1 cellular context compared by ENCODE assay signal in the genomic region with DNA sequence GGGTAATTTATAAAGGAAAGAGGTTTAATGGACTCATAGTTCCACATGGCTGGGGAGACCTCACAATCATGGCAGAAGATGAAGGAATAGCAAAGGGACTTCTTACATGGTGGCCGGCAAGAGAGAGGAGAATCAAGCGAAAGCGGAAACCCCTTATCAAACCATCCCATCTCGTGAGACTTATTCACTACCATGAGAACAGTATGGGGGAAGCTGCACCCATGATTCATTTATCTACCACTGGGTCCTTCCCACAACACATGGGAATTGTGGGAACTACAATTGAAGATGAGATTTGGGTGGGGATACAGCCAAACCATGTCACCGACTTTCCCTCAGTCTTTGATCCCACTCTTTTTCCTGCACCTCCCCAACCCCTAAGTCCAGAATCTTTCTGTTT.
TF ChIP-seq lines count a peak whose summit lies in the region.

No MANE protein-coding gene starts in this region.

TF ChIP-seq in K562, 482 proteins besides CTCF, POLR2A, EP300 and RAD21:
- TF ChIP-seq CREB1 (IDR thresholded peaks at IDR 0.05) (no peak), CREB1 (CRISPR knock-in tag; IDR thresholded peaks at IDR 0.05) (no peak), BRF2 (IDR thresholded peaks at IDR 0.05; ENCODE audit: borderline replicate concordance, insufficient read depth, insufficient read length) (no peak), ZKSCAN1 (IDR thresholded peaks at IDR 0.05; ENCODE audit: low read depth, low read length) (no peak), CTBP1 (IDR thresholded peaks at IDR 0.05; ENCODE audit: borderline replicate concordance) (0 out of 2 replicates have a peak, but pooled peaks have one; percentile 15), ZNF449 (CRISPR knock-in tag; IDR thresholded peaks at IDR 0.05) (no peak), CEBPG (CRISPR knock-in tag; IDR thresholded peaks at IDR 0.05) (no peak), CEBPG (tag; conservative IDR thresholded peaks at IDR 0.05 in 1 of 2, IDR thresholded peaks at IDR 0.05 in 1 of 2) (no peak), EP400 (IDR thresholded peaks at IDR 0.05) (no peak), ARID1B (IDR thresholded peaks at IDR 0.05) (no peak), ZNF324 (CRISPR knock-in tag; IDR thresholded peaks at IDR 0.05) (no peak), FOSL1 (tag; conservative IDR thresholded peaks at IDR 0.05) (peak; percentile 52; the same call in 1 of the 2 replicates), ZNF431 (CRISPR knock-in tag; IDR thresholded peaks at IDR 0.05) (no peak), GATA2 (CRISPR knock-in tag; IDR thresholded peaks at IDR 0.05) (0 out of 2 replicates have a peak, but pooled peaks have one; percentile 9), KLF1 (tag; IDR thresholded peaks at IDR 0.05) (no peak)
- TF ChIP-seq, protein P1, sequence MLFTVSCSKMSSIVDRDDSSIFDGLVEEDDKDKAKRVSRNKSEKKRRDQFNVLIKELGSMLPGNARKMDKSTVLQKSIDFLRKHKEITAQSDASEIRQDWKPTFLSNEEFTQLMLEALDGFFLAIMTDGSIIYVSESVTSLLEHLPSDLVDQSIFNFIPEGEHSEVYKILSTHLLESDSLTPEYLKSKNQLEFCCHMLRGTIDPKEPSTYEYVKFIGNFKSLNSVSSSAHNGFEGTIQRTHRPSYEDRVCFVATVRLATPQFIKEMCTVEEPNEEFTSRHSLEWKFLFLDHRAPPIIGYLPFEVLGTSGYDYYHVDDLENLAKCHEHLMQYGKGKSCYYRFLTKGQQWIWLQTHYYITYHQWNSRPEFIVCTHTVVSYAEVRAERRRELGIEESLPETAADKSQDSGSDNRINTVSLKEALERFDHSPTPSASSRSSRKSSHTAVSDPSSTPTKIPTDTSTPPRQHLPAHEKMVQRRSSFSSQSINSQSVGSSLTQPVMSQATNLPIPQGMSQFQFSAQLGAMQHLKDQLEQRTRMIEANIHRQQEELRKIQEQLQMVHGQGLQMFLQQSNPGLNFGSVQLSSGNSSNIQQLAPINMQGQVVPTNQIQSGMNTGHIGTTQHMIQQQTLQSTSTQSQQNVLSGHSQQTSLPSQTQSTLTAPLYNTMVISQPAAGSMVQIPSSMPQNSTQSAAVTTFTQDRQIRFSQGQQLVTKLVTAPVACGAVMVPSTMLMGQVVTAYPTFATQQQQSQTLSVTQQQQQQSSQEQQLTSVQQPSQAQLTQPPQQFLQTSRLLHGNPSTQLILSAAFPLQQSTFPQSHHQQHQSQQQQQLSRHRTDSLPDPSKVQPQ (CRISPR knock-in tag; IDR thresholded peaks at IDR 0.05; ENCODE audit: borderline replicate concordance) = no peak
- TF ChIP-seq, protein P2, sequence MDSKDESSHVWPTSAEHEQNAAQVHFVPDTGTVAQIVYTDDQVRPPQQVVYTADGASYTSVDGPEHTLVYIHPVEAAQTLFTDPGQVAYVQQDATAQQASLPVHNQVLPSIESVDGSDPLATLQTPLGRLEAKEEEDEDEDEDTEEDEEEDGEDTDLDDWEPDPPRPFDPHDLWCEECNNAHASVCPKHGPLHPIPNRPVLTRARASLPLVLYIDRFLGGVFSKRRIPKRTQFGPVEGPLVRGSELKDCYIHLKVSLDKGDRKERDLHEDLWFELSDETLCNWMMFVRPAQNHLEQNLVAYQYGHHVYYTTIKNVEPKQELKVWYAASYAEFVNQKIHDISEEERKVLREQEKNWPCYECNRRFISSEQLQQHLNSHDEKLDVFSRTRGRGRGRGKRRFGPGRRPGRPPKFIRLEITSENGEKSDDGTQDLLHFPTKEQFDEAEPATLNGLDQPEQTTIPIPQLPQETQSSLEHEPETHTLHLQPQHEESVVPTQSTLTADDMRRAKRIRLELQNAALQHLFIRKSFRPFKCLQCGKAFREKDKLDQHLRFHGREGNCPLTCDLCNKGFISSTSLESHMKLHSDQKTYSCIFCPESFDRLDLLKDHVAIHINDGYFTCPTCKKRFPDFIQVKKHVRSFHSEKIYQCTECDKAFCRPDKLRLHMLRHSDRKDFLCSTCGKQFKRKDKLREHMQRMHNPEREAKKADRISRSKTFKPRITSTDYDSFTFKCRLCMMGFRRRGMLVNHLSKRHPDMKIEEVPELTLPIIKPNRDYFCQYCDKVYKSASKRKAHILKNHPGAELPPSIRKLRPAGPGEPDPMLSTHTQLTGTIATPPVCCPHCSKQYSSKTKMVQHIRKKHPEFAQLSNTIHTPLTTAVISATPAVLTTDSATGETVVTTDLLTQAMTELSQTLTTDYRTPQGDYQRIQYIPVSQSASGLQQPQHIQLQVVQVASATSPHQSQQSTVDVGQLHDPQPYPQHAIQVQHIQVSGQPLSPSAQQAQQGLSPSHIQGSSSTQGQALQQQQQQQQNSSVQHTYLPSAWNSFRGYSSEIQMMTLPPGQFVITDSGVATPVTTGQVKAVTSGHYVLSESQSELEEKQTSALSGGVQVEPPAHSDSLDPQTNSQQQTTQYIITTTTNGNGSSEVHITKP (IDR thresholded peaks at IDR 0.05; ENCODE audit: partially characterized antibody) = peak; percentile 31
